24 cellular contexts compared by ENCODE assay signal in genomic region chrX:70635669-70636068, GRCh38.
"Had no signal": no experiment of that assay in that cellular context is flagged by ENCODE, and none has a peak within 500 bp of the region (broad histone marks: within the 10 kb centered on the region; RNA-seq: fewer than 3 reads in every experiment).

No MANE protein-coding gene starts in this region.

- H3K9me3 Mint-ChIP-seq: dendritic cell treated with granulocyte-macrophage colony-stimulating factor and Interleukin-4, amounts not matched to agents 40 ng/mL and 50 ng/mL, for 4 days; effector memory CD8-positive, alpha-beta T cell had no signal

- H3K4me3 ChIP-seq: colonic mucosa, coronary artery, dorsolateral prefrontal cortex, esophagus muscularis mucosa, esophagus squamous epithelium, gastrocnemius medialis, gastroesophageal sphincter, heart left ventricle had no signal

- H3K4me3 Mint-ChIP-seq: dendritic cell treated with granulocyte-macrophage colony-stimulating factor and Interleukin-4, amounts not matched to agents 40 ng/mL and 50 ng/mL, for 4 days; effector memory CD8-positive, alpha-beta T cell; endodermal cell had no signal

- ATAC-seq: effector memory CD8-positive, alpha-beta T cell; esophagus mucosa; foreskin keratinocyte; gastrocnemius medialis; heart left ventricle had no signal

- H3K36me3 ChIP-seq: colonic mucosa, esophagus muscularis mucosa, esophagus squamous epithelium, gastrocnemius medialis, gastroesophageal sphincter, heart left ventricle had no signal

- H3K9me3 ChIP-seq: colonic mucosa, esophagus muscularis mucosa, esophagus squamous epithelium, gastrocnemius medialis, gastroesophageal sphincter, heart left ventricle had no signal

- H3K27ac ChIP-seq: colonic mucosa, coronary artery, dorsolateral prefrontal cortex, epithelial cell of prostate, esophagus muscularis mucosa, esophagus squamous epithelium, foreskin keratinocyte, gastrocnemius medialis, gastroesophageal sphincter, heart left ventricle had no signal

- H3K27me3 ChIP-seq: colonic mucosa, esophagus muscularis mucosa, esophagus squamous epithelium, foreskin keratinocyte, gastrocnemius medialis, gastroesophageal sphincter had no signal

- DNase-seq: colonic mucosa; cortex of kidney; dermis blood vessel endothelial cell; dorsolateral prefrontal cortex; effector CD4-positive, alpha-beta T cell; effector CD8-positive, alpha-beta T cell; effector memory CD4-positive, alpha-beta T cell; effector memory CD8-positive, alpha-beta T cell; endodermal cell; erythroblast; esophagus squamous epithelium; foreskin fibroblast; foreskin keratinocyte; foreskin melanocyte; gastrocnemius medialis; glutamatergic neuron; head of caudate nucleus; heart left ventricle had no signal

- H3K4me1 ChIP-seq: colonic mucosa, esophagus muscularis mucosa, esophagus squamous epithelium, foreskin keratinocyte, gastrocnemius medialis, gastroesophageal sphincter, heart left ventricle had no signal

- H3K4me1 Mint-ChIP-seq: endodermal cell had no signal

- H3K27ac Mint-ChIP-seq: dendritic cell treated with granulocyte-macrophage colony-stimulating factor and Interleukin-4, amounts not matched to agents 40 ng/mL and 50 ng/mL, for 4 days; effector memory CD8-positive, alpha-beta T cell; endodermal cell had no signal

- H3K27me3 Mint-ChIP-seq: dendritic cell treated with granulocyte-macrophage colony-stimulating factor and Interleukin-4, amounts not matched to agents 40 ng/mL and 50 ng/mL, for 4 days had no signal
